In genomic region chr9:124553738-124554137, GRCh38 we compare ENCODE assay signal across 18 cellular contexts. TPM values are rescaled to one million over a fixed set of nuclear protein-coding genes. Genes with fewer than 3 reads are reported as not detected.
DNase-seq lines count a peak whose midpoint lies in the region; ATAC-seq, FAIRE-seq and TF ChIP-seq lines count a peak whose summit lies in the region.
"Had no signal": no experiment of that assay in that cellular context is flagged by ENCODE, and none has a peak within 500 bp of the region (broad histone marks: within the 10 kb centered on the region; RNA-seq: fewer than 3 reads in every experiment).

No MANE protein-coding gene starts in this region.

- H3K14ac ChIP-seq in neuronal stem cell (ENCODE audit: low read length): no peak overlapping the region

- no peak overlapping the region for H2BK5ac ChIP-seq in neuronal stem cell (ENCODE audit: low read length)

- H2BK120ac ChIP-seq in neuronal stem cell (ENCODE audit: low read depth, low read length): no peak overlapping the region

- H3K27ac ChIP-seq in foreskin keratinocyte (no peak overlapping the region), neuronal stem cell (replicated peaks; ENCODE audit: low read length) (no peak overlapping the region)
- H3K27ac ChIP-seq: colonic mucosa had no signal

- FAIRE-seq in H54 (lab: Jason Lieb, UNC): peak; percentile 84
- FAIRE-seq: HTR-8/SVneo had no signal

- no peak overlapping the region for H3K18ac ChIP-seq in neuronal stem cell (ENCODE audit: low read length)

- no peak for TF ChIP-seq POLR2A in H54 (IDR thresholded peaks at IDR 0.05; ENCODE audit: low read depth, low read length)

- H3K27me3 ChIP-seq in foreskin keratinocyte: no peaks in the 10 kb centered on the region
- H3K27me3 ChIP-seq in neuronal stem cell (ENCODE audit: control insufficient read depth in 3 of 3, insufficient read depth in 3 of 3, low read depth in 1 of 3, low read length in 3 of 3): no peaks in the 10 kb centered on the region
- H3K27me3 ChIP-seq: colonic mucosa had no signal

- DNase-seq in ACHN: peak; percentile 45
- DNase-seq in H54 (ENCODE audit: insufficient read length, low spot score): peak; percentile 27
- DNase-seq in amniotic stem cell (lab: John Stamatoyannopoulos, UW): peak; percentile 13
- DNase-seq in foreskin keratinocyte: peak; percentile 13 to 66
- no peak for DNase-seq in NCI-H146 treated with DMSO at 0.1 percent for 48 hours (lab: John Stamatoyannopoulos, UW; ENCODE audit: unreplicated experiment)
- no peak for DNase-seq in NCI-H1417 (lab: John Stamatoyannopoulos, UW)
- DNase-seq in neuronal stem cell (ENCODE audit: low spot score): no peak
- DNase-seq: activated CD4-positive, CD25-positive, alpha-beta regulatory T cell treated with anti-CD3 and anti-CD28 coated beads, Interleukin-2, amount 50 U/mL, for 72 hours; activated naive CD8-positive, alpha-beta T cell treated with anti-CD3 and anti-CD28 coated beads, Interleukin-2, amount 10 ng/mL, durations not matched to agents 7 days and 5 days; colonic mucosa; DMS 273 treated with DMSO at 0.1 percent for 48 hours; left colon; MM.1S; naive B cell; retina; T-helper 2 cell had no signal

- no peak overlapping the region for H3K4me3 ChIP-seq in neuronal stem cell (ENCODE audit: low read length in 2 of 2)
- H3K4me3 ChIP-seq: colonic mucosa had no signal

- H3K36me3 ChIP-seq in neuronal stem cell (replicated peaks in 1 of 2; ENCODE audit: control insufficient read depth in 2 of 2, insufficient read depth in 2 of 2, low read length in 2 of 2): peaks cover 1 to 22% of the 10 kb centered on the region in 2 donors
- H3K36me3 ChIP-seq: colonic mucosa had no signal

- no peak overlapping the region for H3K4me2 ChIP-seq in neuronal stem cell (ENCODE audit: insufficient read depth, low read length, poor library complexity, severe bottlenecking)

- in situ Hi-C loops in ACHN (cut with HindIII; ENCODE audit: low pct_ligation_motif_present, low pct_unique_long_range_greater_than_20kb, low sequenced_read_pairs): no loop called here

- no peak overlapping the region for H3K4ac ChIP-seq in neuronal stem cell (ENCODE audit: low read length)

- H4K8ac ChIP-seq in neuronal stem cell (ENCODE audit: low read depth, low read length): no peak overlapping the region

- H2AK5ac ChIP-seq in neuronal stem cell (ENCODE audit: low read depth, low read length): no peak overlapping the region

- no peak overlapping the region for H2BK12ac ChIP-seq in neuronal stem cell (ENCODE audit: low read length)

- no peak overlapping the region for H2AFZ ChIP-seq in neuronal stem cell (ENCODE audit: low read length)

- H2BK15ac ChIP-seq in neuronal stem cell (ENCODE audit: low read length): no peak overlapping the region

- H4K91ac ChIP-seq in neuronal stem cell (ENCODE audit: low read depth, low read length, poor library complexity): no peak overlapping the region

- no peak for TF ChIP-seq CTCF in foreskin keratinocyte (conservative IDR thresholded peaks at IDR 0.05)

- no peak overlapping the region for H3K9ac ChIP-seq in neuronal stem cell (ENCODE audit: low read depth, low read length, poor library complexity)

- no peak overlapping the region for H3K23ac ChIP-seq in neuronal stem cell (ENCODE audit: low read depth, low read length, poor library complexity)

- ATAC-seq in foreskin keratinocyte (no peak), HG02759 (IDR thresholded peaks at IDR 0.05; ENCODE audit: unreplicated experiment) (no peak)

- H3K4me1 ChIP-seq in foreskin keratinocyte (peaks cover 8% of the 10 kb centered on the region), neuronal stem cell (ENCODE audit: control insufficient read depth in 2 of 2, insufficient read depth in 1 of 2, low read depth in 1 of 2, low read length in 2 of 2) (peaks cover 3 to 5% of the 10 kb centered on the region in 2 donors)
- H3K4me1 ChIP-seq: colonic mucosa had no signal

- WGBS in neuronal stem cell (ENCODE audit: extremely low coverage in 2 of 2, insufficient read length in 2 of 2, insufficient replicate concordance in 1 of 2), 2 donors: no CpG with 5 or more reads among the region's 3 CpGs

- no peaks in the 10 kb centered on the region for H3K79me1 ChIP-seq in neuronal stem cell (ENCODE audit: low read depth, low read length)

- no peaks in the 10 kb centered on the region for H3K9me3 ChIP-seq in neuronal stem cell (replicated peaks in 1 of 2; ENCODE audit: control insufficient read depth in 2 of 2, insufficient read depth in 1 of 2, low read depth in 1 of 2, low read length in 2 of 2)
- H3K9me3 ChIP-seq: colonic mucosa had no signal

RNA-seq across cellular contexts. Expression of gene NR5A1, which starts 46.5 kb away (rescaled TPM):
- not detected in 2 replicates for total RNA-seq in foreskin keratinocyte
- polyA plus RNA-seq in foreskin keratinocyte: not detected in 2 replicates
- 0.33 TPM for polyA plus RNA-seq in neuronal stem cell (2013, experiment 1 of 2)
- polyA plus RNA-seq in neuronal stem cell (2013, experiment 2 of 2): 0.30 TPM
- total RNA-seq: activated naive CD8-positive, alpha-beta T cell treated with anti-CD3 and anti-CD28 coated beads, Interleukin-2, amount 10 ng/mL, durations not matched to agents 7 days and 5 days; left colon had no signal

Comparison
In these comparisons a context has a peak if more than half of its experiments do, and no peak if none do; other contexts are left out.
1. DNase-seq: peak in ACHN (single experiment), H54 (single experiment), amniotic stem cell (single experiment) and foreskin keratinocyte (2 of 2); none in NCI-H146 treated with DMSO at 0.1 percent for 48 hours (single experiment), NCI-H1417 (0 of 3) and neuronal stem cell (single experiment).